ENCODE assay signal across 11 cellular contexts in the genomic region with DNA sequence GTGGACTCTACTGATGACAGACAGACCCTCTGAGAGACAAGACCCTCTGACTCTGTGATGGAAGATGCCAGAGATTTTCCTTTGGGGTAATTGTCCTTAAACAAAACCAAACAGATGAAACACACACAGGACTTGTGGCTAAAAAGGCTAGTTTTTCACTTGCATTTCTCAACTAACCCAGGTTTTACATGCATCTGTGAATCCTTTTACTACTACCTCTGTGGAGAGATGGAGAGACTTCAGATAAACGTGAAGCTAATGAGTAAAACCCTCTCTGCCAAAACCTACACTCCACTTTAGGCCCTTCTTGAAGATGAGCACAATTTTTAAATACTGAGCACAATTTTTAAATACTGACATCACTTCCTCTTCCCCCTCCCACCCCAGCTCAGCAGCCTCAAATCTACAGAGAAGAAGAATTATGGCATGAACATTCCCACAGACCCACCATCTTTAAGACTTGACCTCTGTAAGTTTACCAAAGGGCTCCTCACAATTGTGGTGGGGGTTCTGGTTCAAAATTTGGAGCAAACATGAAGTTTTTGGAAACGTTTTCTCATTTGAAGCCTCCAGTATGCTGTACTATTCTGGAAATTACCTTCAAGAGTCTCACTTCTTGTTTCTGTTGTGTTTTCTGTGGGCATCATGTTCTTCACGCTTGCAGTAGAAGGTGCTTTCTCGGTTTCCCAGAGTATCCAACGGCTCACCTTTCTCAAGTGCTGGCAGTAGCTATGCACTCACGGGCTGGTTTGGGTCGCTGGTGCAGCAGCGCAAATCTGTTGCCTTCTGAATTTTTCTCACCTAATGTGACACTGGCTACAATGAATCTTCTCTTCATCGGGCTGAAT.
DNase-seq lines count a peak whose midpoint lies in the region; ATAC-seq lines count a peak whose summit lies in the region.
"Had no signal": no experiment of that assay in that cellular context is flagged by ENCODE, and none has a peak within 500 bp of the region (broad histone marks: within the 10 kb centered on the region; RNA-seq: fewer than 3 reads in every experiment).

No MANE protein-coding gene starts in this region.

- DNase-seq in SW 1271 (lab: John Stamatoyannopoulos, UW) = no peak
- DNase-seq in hepatic stellate cell (ENCODE audit: low spot score) = no peak
- DNase-seq in NCI-H2227 treated with DMSO at 0.1 percent for 48 hours (lab: John Stamatoyannopoulos, UW) = no peak
- DNase-seq: activated CD8-positive, alpha-beta memory T cell treated with anti-CD3 and anti-CD28 coated beads, Interleukin-2, amount 10 ng/mL, durations not matched to agents 7 days and 5 days; DMS 273 treated with DMSO at 0.1 percent for 48 hours; stimulated activated naive CD4-positive, alpha-beta T cell treated with Interleukin-2 at 50 U/mL for 16 hours; T-helper 1 cell had no signal

- ATAC-seq in GM19043 (IDR thresholded peaks at IDR 0.05; ENCODE audit: low read depth, unreplicated experiment) = peak; percentile 86
- peak; percentile 97 for ATAC-seq in HG02588 (IDR thresholded peaks at IDR 0.05; ENCODE audit: unreplicated experiment)
- ATAC-seq in HG03354 (IDR thresholded peaks at IDR 0.05; ENCODE audit: poor library complexity, severe bottlenecking, unreplicated experiment) = peak; percentile 96
- ATAC-seq in stimulated activated memory B cell treated with anti-CD40 and anti-IgM and Interleukin-4, amounts not matched to agents 10 μg/mL and 1 μg/mL and 100 μg/mL, for 72 hours = peak; percentile 92
- ATAC-seq: activated CD8-positive, alpha-beta memory T cell treated with anti-CD3 and anti-CD28 coated beads, Interleukin-2, amount 10 ng/mL, durations not matched to agents 7 days and 5 days had no signal

- no peaks in the 10 kb centered on the region for H3K36me3 Mint-ChIP-seq in stimulated activated memory B cell treated with anti-CD40 and anti-IgM and Interleukin-4, amounts not matched to agents 10 μg/mL and 1 μg/mL and 100 μg/mL, for 72 hours
- H3K36me3 Mint-ChIP-seq: activated CD8-positive, alpha-beta memory T cell treated with anti-CD3 and anti-CD28 coated beads, Interleukin-2, amount 10 ng/mL, durations not matched to agents 7 days and 5 days had no signal

- H3K9me3 Mint-ChIP-seq in stimulated activated memory B cell treated with anti-CD40 and anti-IgM and Interleukin-4, amounts not matched to agents 10 μg/mL and 1 μg/mL and 100 μg/mL, for 72 hours = no peaks in the 10 kb centered on the region

- H3K27ac Mint-ChIP-seq in stimulated activated memory B cell treated with anti-CD40 and anti-IgM and Interleukin-4, amounts not matched to agents 10 μg/mL and 1 μg/mL and 100 μg/mL, for 72 hours = peak overlapping the region; percentile 95
- H3K27ac Mint-ChIP-seq: activated CD8-positive, alpha-beta memory T cell treated with anti-CD3 and anti-CD28 coated beads, Interleukin-2, amount 10 ng/mL, durations not matched to agents 7 days and 5 days had no signal

- peak overlapping the region; percentile 75 for H3K4me3 Mint-ChIP-seq in stimulated activated memory B cell treated with anti-CD40 and anti-IgM and Interleukin-4, amounts not matched to agents 10 μg/mL and 1 μg/mL and 100 μg/mL, for 72 hours
- H3K4me3 Mint-ChIP-seq: activated CD8-positive, alpha-beta memory T cell treated with anti-CD3 and anti-CD28 coated beads, Interleukin-2, amount 10 ng/mL, durations not matched to agents 7 days and 5 days had no signal

- peaks cover 13% of the 10 kb centered on the region for H3K4me1 Mint-ChIP-seq in stimulated activated memory B cell treated with anti-CD40 and anti-IgM and Interleukin-4, amounts not matched to agents 10 μg/mL and 1 μg/mL and 100 μg/mL, for 72 hours

- no peaks in the 10 kb centered on the region for H3K27me3 Mint-ChIP-seq in stimulated activated memory B cell treated with anti-CD40 and anti-IgM and Interleukin-4, amounts not matched to agents 10 μg/mL and 1 μg/mL and 100 μg/mL, for 72 hours
- H3K27me3 Mint-ChIP-seq: activated CD8-positive, alpha-beta memory T cell treated with anti-CD3 and anti-CD28 coated beads, Interleukin-2, amount 10 ng/mL, durations not matched to agents 7 days and 5 days had no signal
